Comparison of ENCODE assay signal across 11 cellular contexts in the genomic region with DNA sequence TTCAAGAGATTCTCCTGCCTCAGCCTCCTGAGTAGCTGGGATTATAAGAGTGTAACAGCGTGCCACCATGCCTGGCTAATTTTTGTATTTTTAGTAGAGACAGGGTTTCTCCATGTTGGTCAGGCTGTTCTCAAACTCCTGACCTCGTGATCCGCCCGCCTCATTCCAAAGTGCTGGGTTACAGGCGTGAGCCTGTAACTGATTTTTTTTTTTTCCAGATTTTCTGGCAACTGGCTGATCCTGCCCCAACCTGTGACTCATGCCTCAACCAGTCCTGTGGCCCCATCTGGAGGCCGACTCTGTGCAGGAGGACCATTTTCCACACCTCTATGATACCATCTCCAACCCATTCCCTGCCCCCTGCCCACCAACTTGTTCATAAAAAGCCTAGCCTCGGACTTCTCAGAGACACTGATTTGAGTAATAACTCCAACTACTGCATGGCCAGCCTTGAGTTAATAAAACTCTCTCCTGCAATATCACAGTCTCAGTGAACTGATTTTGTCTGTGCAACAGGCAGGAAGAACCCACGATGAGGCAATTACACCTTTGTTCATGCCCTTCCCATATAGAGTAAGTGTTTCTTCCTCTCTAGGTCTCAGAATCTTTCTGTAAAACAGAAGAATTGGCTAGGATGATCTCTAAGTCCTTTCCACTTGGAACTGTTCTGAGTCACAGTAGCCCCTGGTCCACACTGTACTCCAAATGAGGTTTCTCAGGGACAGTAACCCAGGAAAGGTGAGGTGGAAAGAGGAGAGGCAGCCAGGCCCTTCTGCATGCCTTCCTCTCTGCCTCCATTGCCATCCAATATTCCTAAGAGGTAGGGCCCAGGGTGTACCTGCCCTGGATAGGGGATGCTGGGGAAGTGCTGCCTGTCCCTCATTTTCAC. TPM values are rescaled to one million over a fixed set of nuclear protein-coding genes. Genes with fewer than 3 reads are reported as not detected.
DNase-seq lines count a peak whose midpoint lies in the region; ATAC-seq and TF ChIP-seq lines count a peak whose summit lies in the region.
"Had no signal": no experiment of that assay in that cellular context is flagged by ENCODE, and none has a peak within 500 bp of the region (broad histone marks: within the 10 kb centered on the region; RNA-seq: fewer than 3 reads in every experiment).

No MANE protein-coding gene starts in this region.

- H4K20me1 ChIP-seq in SK-N-SH (ENCODE audit: insufficient read depth) = no peaks in the 10 kb centered on the region

- CTCF ChIA-PET in SK-N-SH (lab: Yijun Ruan, JAX) = interaction anchor here (0.6 to 1.2 kb wide), 4 partner anchors 14 to 302 kb away, joined by 3 to 4 read pairs (median 3); no protein-coding TSS in a partner anchor

- H3K9ac ChIP-seq in SK-N-SH = no peak overlapping the region

- no peaks in the 10 kb centered on the region for H3K9me2 ChIP-seq in SK-N-SH

- ATAC-seq in HG02884 (IDR thresholded peaks at IDR 0.05; ENCODE audit: unreplicated experiment) = no peak

- H3K9me3 ChIP-seq in SK-N-SH (no peaks in the 10 kb centered on the region), cardiac muscle cell (ENCODE audit: low read depth) (no peaks in the 10 kb centered on the region)
- H3K9me3 ChIP-seq: vagina had no signal

- DNase-seq in DMS53 (lab: John Stamatoyannopoulos, UW) = peak; percentile 54
- no peak for DNase-seq in DMS53 treated with DMSO at 0.1 percent for 48 hours (lab: John Stamatoyannopoulos, UW; ENCODE audit: unreplicated experiment)
- DNase-seq in SK-N-SH = no peak
- peak in 1 of 2 donors; percentile 89 for DNase-seq in cardiac muscle cell (ENCODE audit: low read depth in 1 of 2, low spot score in 1 of 2)
- DNase-seq in stromal cell of bone marrow (ENCODE audit: low read depth) = peak; percentile 82
- no peak for DNase-seq in putamen (ENCODE audit: low spot score)
- no peak for DNase-seq in activated T-cell treated with anti-CD3 and anti-CD28 coated beads, Interleukin-2, amount 50 U/mL, for 48 hours
- DNase-seq: activated CD4-positive, alpha-beta T cell treated with anti-CD3 and anti-CD28 coated beads, Interleukin-2, amount 50 U/mL, for 4 hours had no signal

- H3K36me3 ChIP-seq in SK-N-SH (replicated peaks in 1 of 2; ENCODE audit: control insufficient read depth in 1 of 2, insufficient read depth in 2 of 2, low read length in 1 of 2) (no peaks in the 10 kb centered on the region), cardiac muscle cell (no peaks in the 10 kb centered on the region)
- H3K36me3 ChIP-seq: vagina had no signal

- whole genome bisulfite sequencing in SK-N-SH (ENCODE audit: low lambda C conversion rate) = 34% methylated on average over 8 of the region's 8 CpGs

- H3K4me2 ChIP-seq in SK-N-SH = no peak overlapping the region; the same call in 1 of the 2 replicates

- H3K27me3 ChIP-seq in SK-N-SH (ENCODE audit: insufficient read depth) (no peaks in the 10 kb centered on the region), cardiac muscle cell (no peaks in the 10 kb centered on the region)
- H3K27me3 ChIP-seq: vagina had no signal

- H3K27ac ChIP-seq in SK-N-SH (ENCODE audit: low read depth in 2 of 2, low read length in 1 of 2) = peak overlapping the region; percentile 8 to 53; a peak in 3 of 4 replicates
- H3K27ac ChIP-seq in cardiac muscle cell = no peak overlapping the region
- H3K27ac ChIP-seq: 22Rv1, vagina had no signal

- H3K4me3 ChIP-seq in SK-N-SH (ENCODE audit: low read depth in 2 of 2, low read length in 1 of 2) = no peak overlapping the region
- no peak overlapping the region for H3K4me3 ChIP-seq in cardiac muscle cell
- H3K4me3 ChIP-seq: vagina had no signal

- H3F3A ChIP-seq in SK-N-SH (replicated peaks; ENCODE audit: insufficient read depth) = peaks cover 5% of the 10 kb centered on the region

- TF ChIP-seq RAD21 in SK-N-SH (IDR thresholded peaks at IDR 0.05; ENCODE audit: low read length) = peak; percentile 63

- peak overlapping the region; percentile 44 for H2AFZ ChIP-seq in SK-N-SH (ENCODE audit: low read depth)

- POLR2A ChIA-PET in SK-N-SH (lab: Yijun Ruan, JAX) = no interaction called here

- H3K79me2 ChIP-seq in SK-N-SH (ENCODE audit: insufficient read depth) = no peaks in the 10 kb centered on the region

- TF ChIP-seq EP300 in SK-N-SH (IDR thresholded peaks at IDR 0.05; ENCODE audit: borderline replicate concordance in 1 of 2, low read depth in 1 of 2, low read length in 1 of 2) = no peak; a peak in 1 of 4 replicates

- H3K4me1 ChIP-seq in SK-N-SH (ENCODE audit: control insufficient read depth in 1 of 2, insufficient read depth in 2 of 2, low read depth in 1 of 2, low read length in 1 of 2) (no peaks in the 10 kb centered on the region; a peak in 1 of 4 replicates), cardiac muscle cell (ENCODE audit: low read depth) (no peaks in the 10 kb centered on the region)

- TF ChIP-seq CTCF in SK-N-SH (IDR thresholded peaks at IDR 0.05) (peak; percentile 60), cardiac muscle cell (IDR thresholded peaks at IDR 0.05; ENCODE audit: low read depth, low read length) (peak; percentile 54)

TF ChIP-seq in SK-N-SH, 30 proteins besides CTCF, POLR2A, EP300 and RAD21 (continues in another document):
- TF ChIP-seq MXI1 (IDR thresholded peaks at IDR 0.05; ENCODE audit: low read depth, low read length) (no peak), SIN3A (IDR thresholded peaks at IDR 0.05; ENCODE audit: borderline replicate concordance, low read depth, low read length) (no peak), SMC3 (IDR thresholded peaks at IDR 0.05; ENCODE audit: low read depth, low read length) (peak; percentile 34), MEF2A (IDR thresholded peaks at IDR 0.05; ENCODE audit: borderline replicate concordance, low read depth) (no peak), YY1 (IDR thresholded peaks at IDR 0.05; ENCODE audit: low read depth) (no peak), FOXJ3 (CRISPR knock-in tag; IDR thresholded peaks at IDR 0.05) (no peak), RCOR1 (IDR thresholded peaks at IDR 0.05; ENCODE audit: low read length) (no peak), RXRA (IDR thresholded peaks at IDR 0.05; ENCODE audit: borderline replicate concordance, low read depth) (0 out of 2 replicates have a peak, but pooled peaks have one; percentile 18), FOXM1 (IDR thresholded peaks at IDR 0.05; ENCODE audit: low read depth) (no peak), TEAD4 (IDR thresholded peaks at IDR 0.05; ENCODE audit: borderline replicate concordance, insufficient read depth) (no peak), FOSL2 (IDR thresholded peaks at IDR 0.05; ENCODE audit: borderline replicate concordance, low read depth) (peak; percentile 66; the same call in 1 of the 2 replicates)
- TF ChIP-seq, protein P1, sequence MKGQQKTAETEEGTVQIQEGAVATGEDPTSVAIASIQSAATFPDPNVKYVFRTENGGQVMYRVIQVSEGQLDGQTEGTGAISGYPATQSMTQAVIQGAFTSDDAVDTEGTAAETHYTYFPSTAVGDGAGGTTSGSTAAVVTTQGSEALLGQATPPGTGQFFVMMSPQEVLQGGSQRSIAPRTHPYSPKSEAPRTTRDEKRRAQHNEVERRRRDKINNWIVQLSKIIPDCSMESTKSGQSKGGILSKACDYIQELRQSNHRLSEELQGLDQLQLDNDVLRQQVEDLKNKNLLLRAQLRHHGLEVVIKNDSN (IDR thresholded peaks at IDR 0.05; ENCODE audit: borderline replicate concordance, low read depth) = no peak
- TF ChIP-seq, protein P2, sequence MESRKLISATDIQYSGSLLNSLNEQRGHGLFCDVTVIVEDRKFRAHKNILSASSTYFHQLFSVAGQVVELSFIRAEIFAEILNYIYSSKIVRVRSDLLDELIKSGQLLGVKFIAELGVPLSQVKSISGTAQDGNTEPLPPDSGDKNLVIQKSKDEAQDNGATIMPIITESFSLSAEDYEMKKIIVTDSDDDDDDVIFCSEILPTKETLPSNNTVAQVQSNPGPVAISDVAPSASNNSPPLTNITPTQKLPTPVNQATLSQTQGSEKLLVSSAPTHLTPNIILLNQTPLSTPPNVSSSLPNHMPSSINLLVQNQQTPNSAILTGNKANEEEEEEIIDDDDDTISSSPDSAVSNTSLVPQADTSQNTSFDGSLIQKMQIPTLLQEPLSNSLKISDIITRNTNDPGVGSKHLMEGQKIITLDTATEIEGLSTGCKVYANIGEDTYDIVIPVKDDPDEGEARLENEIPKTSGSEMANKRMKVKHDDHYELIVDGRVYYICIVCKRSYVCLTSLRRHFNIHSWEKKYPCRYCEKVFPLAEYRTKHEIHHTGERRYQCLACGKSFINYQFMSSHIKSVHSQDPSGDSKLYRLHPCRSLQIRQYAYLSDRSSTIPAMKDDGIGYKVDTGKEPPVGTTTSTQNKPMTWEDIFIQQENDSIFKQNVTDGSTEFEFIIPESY (IDR thresholded peaks at IDR 0.05; ENCODE audit: borderline replicate concordance, low read depth) = no peak
- TF ChIP-seq, protein P3, sequence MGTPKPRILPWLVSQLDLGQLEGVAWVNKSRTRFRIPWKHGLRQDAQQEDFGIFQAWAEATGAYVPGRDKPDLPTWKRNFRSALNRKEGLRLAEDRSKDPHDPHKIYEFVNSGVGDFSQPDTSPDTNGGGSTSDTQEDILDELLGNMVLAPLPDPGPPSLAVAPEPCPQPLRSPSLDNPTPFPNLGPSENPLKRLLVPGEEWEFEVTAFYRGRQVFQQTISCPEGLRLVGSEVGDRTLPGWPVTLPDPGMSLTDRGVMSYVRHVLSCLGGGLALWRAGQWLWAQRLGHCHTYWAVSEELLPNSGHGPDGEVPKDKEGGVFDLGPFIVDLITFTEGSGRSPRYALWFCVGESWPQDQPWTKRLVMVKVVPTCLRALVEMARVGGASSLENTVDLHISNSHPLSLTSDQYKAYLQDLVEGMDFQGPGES (IDR thresholded peaks at IDR 0.05; ENCODE audit: low read depth, low read length) = no peak
- TF ChIP-seq, protein P4, sequence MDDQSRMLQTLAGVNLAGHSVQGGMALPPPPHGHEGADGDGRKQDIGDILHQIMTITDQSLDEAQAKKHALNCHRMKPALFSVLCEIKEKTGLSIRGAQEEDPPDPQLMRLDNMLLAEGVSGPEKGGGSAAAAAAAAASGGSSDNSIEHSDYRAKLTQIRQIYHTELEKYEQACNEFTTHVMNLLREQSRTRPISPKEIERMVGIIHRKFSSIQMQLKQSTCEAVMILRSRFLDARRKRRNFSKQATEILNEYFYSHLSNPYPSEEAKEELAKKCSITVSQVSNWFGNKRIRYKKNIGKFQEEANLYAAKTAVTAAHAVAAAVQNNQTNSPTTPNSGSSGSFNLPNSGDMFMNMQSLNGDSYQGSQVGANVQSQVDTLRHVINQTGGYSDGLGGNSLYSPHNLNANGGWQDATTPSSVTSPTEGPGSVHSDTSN (IDR thresholded peaks at IDR 0.05) = no peak

RNA-seq across cellular contexts. Expression of a gene that starts 8.8 kb away (rescaled TPM):
- polyA plus RNA-seq in SK-N-SH (2012; rRNA removed) (77.8 and 90.3 TPM in 2 replicates), cardiac muscle cell (49.3 and 69.3 TPM in 2 replicates)
- polyA plus RNA-seq in SK-N-SH (2012; cell fraction: cytosol; rRNA removed) = 50.2 and 67.3 TPM in 2 replicates
- polyA plus RNA-seq in SK-N-SH (2012; cell fraction: nucleus; rRNA removed) = 71.2 and 172 TPM in 2 replicates
- 71.8 and 73.1 TPM in 2 replicates for total RNA-seq in cardiac muscle cell

RNA-seq across cellular contexts. Expression of a gene that starts 46.2 kb away (rescaled TPM):
- polyA plus RNA-seq in SK-N-SH (2012; rRNA removed) = 14.1 and 19.3 TPM in 2 replicates
- 4.9 and 8.0 TPM in 2 replicates for polyA plus RNA-seq in SK-N-SH (2012; cell fraction: cytosol; rRNA removed)
- polyA plus RNA-seq in SK-N-SH (2012; cell fraction: nucleus; rRNA removed) = 35.8 and 39.9 TPM in 2 replicates
- 12.2 and 14.5 TPM in 2 replicates for total RNA-seq in cardiac muscle cell
- 11.9 and 22.4 TPM in 2 replicates for polyA plus RNA-seq in cardiac muscle cell

Comparison
In these comparisons a context has a peak if more than half of its experiments do, and no peak if none do; other contexts are left out.
1. DNase-seq: peak in DMS53 (single experiment) and stromal cell of bone marrow (single experiment); none in DMS53 treated with DMSO at 0.1 percent for 48 hours (single experiment), SK-N-SH (single experiment), putamen (single experiment) and activated T-cell treated with anti-CD3 and anti-CD28 coated beads, Interleukin-2, amount 50 U/mL, for 48 hours (0 of 2).